ENCODE assay signal across 8 cellular contexts in the genomic region with DNA sequence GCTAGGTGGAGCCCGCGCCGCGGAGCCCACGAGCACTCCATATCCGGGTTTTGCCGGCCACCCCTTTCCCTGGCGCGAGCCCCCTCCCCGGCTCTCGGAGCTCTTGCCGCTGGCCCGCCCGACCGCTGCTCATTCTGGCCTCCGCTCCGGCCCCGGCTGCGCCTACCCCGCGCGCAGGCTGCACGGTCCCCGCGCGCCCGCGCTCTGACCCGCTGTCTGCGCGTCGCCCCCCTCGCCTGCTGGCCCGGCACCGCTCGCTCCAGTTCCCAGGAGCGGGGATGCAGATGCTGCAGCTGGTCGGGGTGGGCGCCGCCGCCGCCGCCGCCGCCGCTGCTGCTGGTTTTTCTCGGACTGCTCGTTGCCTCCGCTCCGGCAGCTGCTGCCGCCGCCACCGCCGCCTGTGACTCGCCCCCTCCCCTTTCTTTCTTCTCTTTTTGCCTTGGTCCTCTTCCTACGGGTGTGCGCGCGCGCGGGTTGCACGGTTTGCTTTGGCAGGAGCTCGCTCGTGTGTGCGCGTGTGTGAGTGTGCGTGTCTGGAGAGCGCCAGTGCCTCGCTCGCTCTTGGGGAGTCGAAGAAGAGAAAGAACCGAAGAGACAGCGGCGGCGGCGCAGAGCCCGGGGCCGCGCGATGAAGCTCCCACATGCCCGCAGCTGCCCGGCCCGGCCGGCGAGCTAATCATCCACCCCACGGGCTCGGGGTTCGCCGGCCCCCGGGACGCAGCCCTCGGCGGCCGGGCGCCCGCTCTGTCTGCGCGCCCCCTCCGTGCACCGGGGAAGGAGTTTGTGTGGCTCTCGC. TPM values are rescaled to one million over a fixed set of nuclear protein-coding genes. Genes with fewer than 3 reads are reported as not detected.
A peak's percentile ranks its signal among the peaks of the same experiment; 100 is the strongest.
DNase-seq lines count a peak whose midpoint lies in the region; ATAC-seq, FAIRE-seq and TF ChIP-seq lines count a peak whose summit lies in the region.

Gene ADGRL3 (plus strand): TSS at position 132 of the 796 bp plus-strand sequence.

- H3K4me1 ChIP-seq in MM.1S (ENCODE audit: low read length), result no peaks in the 10 kb centered on the region
- peaks cover 15% of the 10 kb centered on the region for H3K4me1 ChIP-seq in astrocyte (ENCODE audit: insufficient read depth, low read length)
- peaks cover 1% of the 10 kb centered on the region; the same call in 1 of the 2 replicates for H3K4me1 ChIP-seq in iPS DF 6.9 (ENCODE audit: control insufficient read depth, insufficient read depth, low read length)
- H3K4me1 ChIP-seq in gastrocnemius medialis, result no peaks in the 10 kb centered on the region
- H3K4me1 ChIP-seq in thyroid gland, result peaks cover 0 to 3% of the 10 kb centered on the region in 2 donors

- H3K4me3 ChIP-seq in AG09309 (ENCODE audit: control insufficient read depth, low read depth, low read length) (peak within 1 kb of the TSS; percentile 41), MM.1S (ENCODE audit: low read length) (peak within 1 kb of the TSS; percentile 56), astrocyte (ENCODE audit: insufficient read depth, low read depth, low read length) (peak within 1 kb of the TSS; percentile 83), iPS DF 6.9 (ENCODE audit: low read length) (peak within 1 kb of the TSS; percentile 75), gastrocnemius medialis (peak within 1 kb of the TSS; percentile 45 to 49 (median 47)), thyroid gland (replicated peaks in 1 of 3) (peak within 1 kb of the TSS in 1 of 3 donors; percentile 6)

- H3F3A ChIP-seq in MM.1S (ENCODE audit: insufficient read depth, low read length), result no peaks in the 10 kb centered on the region

- H3K27ac ChIP-seq in MM.1S (ENCODE audit: low read length) (no peak within 1 kb of the TSS), astrocyte (ENCODE audit: low read depth, low read length) (no peak within 1 kb of the TSS), iPS DF 6.9 (ENCODE audit: low read length) (no peak within 1 kb of the TSS), gastrocnemius medialis (no peak within 1 kb of the TSS), thyroid gland (no peak within 1 kb of the TSS)

- H3K27ac Mint-ChIP-seq in astrocyte (ENCODE audit: unreplicated experiment), result peak within 1 kb of the TSS; percentile 91

- H3K36me3 ChIP-seq in MM.1S (replicated peaks; ENCODE audit: insufficient read depth, low read length) (no peaks in the 10 kb centered on the region), astrocyte (ENCODE audit: insufficient read depth, low read length) (no peaks in the 10 kb centered on the region), iPS DF 6.9 (ENCODE audit: control insufficient read depth, insufficient read depth, low read length) (no peaks in the 10 kb centered on the region), gastrocnemius medialis (no peaks in the 10 kb centered on the region), thyroid gland (no peaks in the 10 kb centered on the region)

- no peak for FAIRE-seq in astrocyte (lab: Jason Lieb, UNC)

- H3K9ac ChIP-seq in MM.1S (ENCODE audit: low read length), result peak within 1 kb of the TSS; percentile 10; the same call in 1 of the 2 replicates
- peak within 1 kb of the TSS; percentile 84 for H3K9ac ChIP-seq in astrocyte (ENCODE audit: low read length)

- H3K4me1 Mint-ChIP-seq in astrocyte (ENCODE audit: low read depth, unreplicated experiment), result peaks cover 19% of the 10 kb centered on the region

- TF ChIP-seq CTCF in AG09309 (IDR thresholded peaks at IDR 0.05; ENCODE audit: control insufficient read depth, insufficient read depth, low read depth, low read length, missing control alignments) (no peak), MM.1S (IDR thresholded peaks at IDR 0.05; ENCODE audit: low read length) (no peak), astrocyte (IDR thresholded peaks at IDR 0.05; ENCODE audit: insufficient read depth, low read depth, low read length) (no peak), gastrocnemius medialis (IDR thresholded peaks at IDR 0.05 in 4 of 5, conservative IDR thresholded peaks at IDR 0.05 in 1 of 5) (no peak), thyroid gland (IDR thresholded peaks at IDR 0.05) (no peak)

- H3K27me3 Mint-ChIP-seq in astrocyte (ENCODE audit: low read depth, unreplicated experiment), result no peaks in the 10 kb centered on the region

- TF ChIP-seq POLR2A in gastrocnemius medialis (IDR thresholded peaks at IDR 0.05) (no peak), thyroid gland (IDR thresholded peaks at IDR 0.05) (no peak)

- H3K9me3 ChIP-seq in MM.1S (replicated peaks; ENCODE audit: insufficient read depth, low read length) (no peaks in the 10 kb centered on the region), astrocyte (ENCODE audit: insufficient read depth, low read depth, low read length) (no peaks in the 10 kb centered on the region), iPS DF 6.9 (ENCODE audit: control insufficient read depth, insufficient read depth, low read length) (no peaks in the 10 kb centered on the region), gastrocnemius medialis (no peaks in the 10 kb centered on the region), thyroid gland (no peaks in the 10 kb centered on the region)

- peak within 1 kb of the TSS; percentile 99 for H3K4me3 Mint-ChIP-seq in astrocyte (ENCODE audit: unreplicated experiment)

- H2AFZ ChIP-seq in MM.1S (ENCODE audit: low read length), result peak within 1 kb of the TSS; percentile 58
- H2AFZ ChIP-seq in astrocyte (ENCODE audit: low read depth, low read length), result peak within 1 kb of the TSS; percentile 92

- no peaks in the 10 kb centered on the region for H3K9me3 Mint-ChIP-seq in astrocyte (ENCODE audit: unreplicated experiment)

- no CpG with 5 or more reads among the region's 101 CpGs for WGBS in iPS DF 6.9 (ENCODE audit: insufficient coverage, insufficient read length)
- WGBS in thyroid gland, 2 donors, result 2% methylated on average over 45 to 62 of the region's 101 CpGs

- no peaks in the 10 kb centered on the region for H3K27me3 ChIP-seq in MM.1S (replicated peaks; ENCODE audit: insufficient read depth, low read length)
- peaks cover 6% of the 10 kb centered on the region for H3K27me3 ChIP-seq in astrocyte (ENCODE audit: insufficient read depth, low read length)
- peaks cover 20% of the 10 kb centered on the region for H3K27me3 ChIP-seq in iPS DF 6.9 (ENCODE audit: control insufficient read depth, insufficient read depth, low read length)
- peaks cover 27 to 36% (median 36%) of the 10 kb centered on the region in 3 donors for H3K27me3 ChIP-seq in gastrocnemius medialis
- H3K27me3 ChIP-seq in thyroid gland, result no peaks in the 10 kb centered on the region

- no peaks in the 10 kb centered on the region for H3K79me2 ChIP-seq in MM.1S (ENCODE audit: low read length)
- peaks cover 6% of the 10 kb centered on the region for H3K79me2 ChIP-seq in astrocyte (ENCODE audit: insufficient read depth, low read length)

- ATAC-seq in gastrocnemius medialis (no peak), HG02642 (IDR thresholded peaks at IDR 0.05; ENCODE audit: poor library complexity, unreplicated experiment) (no peak)

- intact Hi-C loops in gastrocnemius medialis (cut with DNase I; ENCODE audit: low total_unique reads) (no loop called here), thyroid gland (cut with DNase I) (no loop called here)

- H3K36me3 Mint-ChIP-seq in astrocyte (ENCODE audit: low read depth, unreplicated experiment), result no peaks in the 10 kb centered on the region

- DNase-seq in AG09309 (ENCODE audit: low read depth), result no peak
- no peak for DNase-seq in MM.1S
- peak; percentile 44 for DNase-seq in astrocyte (ENCODE audit: low read depth)
- peak; percentile 57 for DNase-seq in iPS DF 6.9 (ENCODE audit: low read depth, low spot score)
- DNase-seq in gastrocnemius medialis, result no peak
- DNase-seq in inferior parietal cortex (ENCODE audit: extremely low spot score), result no peak
- no peak for DNase-seq in thyroid gland

- H3K4me2 ChIP-seq in MM.1S (ENCODE audit: low read depth, low read length) (peak within 1 kb of the TSS; percentile 75), astrocyte (ENCODE audit: low read length) (peak within 1 kb of the TSS; percentile 100)

- no peaks in the 10 kb centered on the region for H3K9me2 ChIP-seq in MM.1S (replicated peaks; ENCODE audit: insufficient read depth, low read length)

- no peaks in the 10 kb centered on the region for H4K20me1 ChIP-seq in MM.1S (ENCODE audit: insufficient read depth, low read length)
- no peaks in the 10 kb centered on the region for H4K20me1 ChIP-seq in astrocyte (ENCODE audit: insufficient read depth, low read length)

- in situ Hi-C loops in gastrocnemius medialis (cut with MboI; ENCODE audit: low sequenced_read_pairs in 4 of 4), result no loop called here

RNA-seq across cellular contexts. Expression of gene ADGRL3, which starts in this region (rescaled TPM):
- total RNA-seq in astrocyte (29.6 and 31.3 TPM in 2 replicates), gastrocnemius medialis (1 to 10 TPM in 2 of 4 donors, under 1 TPM in 2; 0.69 to 2.2 (median 1.1) TPM), thyroid gland (1 to 10 TPM in 3 of 4 donors, under 1 TPM in 1; 0.67 to 4.6 (median 1.6) TPM)

Comparison
In these comparisons a context has a peak if more than half of its experiments do, and no peak if none do; other contexts are left out.
1. DNase-seq: peak in astrocyte (single experiment) and iPS DF 6.9 (single experiment); none in AG09309 (single experiment), MM.1S (single experiment), gastrocnemius medialis (0 of 2), inferior parietal cortex (single experiment) and thyroid gland (0 of 2).